ENCODE assay signal across 16 cellular contexts in genomic region chr3:62926494-62926893, GRCh38. TPM values are rescaled to one million over a fixed set of nuclear protein-coding genes. Genes with fewer than 3 reads are reported as not detected.
DNase-seq lines count a peak whose midpoint lies in the region; ATAC-seq and TF ChIP-seq lines count a peak whose summit lies in the region.
"Had no signal": no experiment of that assay in that cellular context is flagged by ENCODE, and none has a peak within 500 bp of the region (broad histone marks: within the 10 kb centered on the region; RNA-seq: fewer than 3 reads in every experiment).

No MANE protein-coding gene starts in this region.

- ATAC-seq in GM23338: peak; percentile 100

- H3K27me3 ChIP-seq in GM23338 (ENCODE audit: insufficient read depth) (no peaks in the 10 kb centered on the region), Peyer's patch (no peaks in the 10 kb centered on the region), esophagus squamous epithelium (no peaks in the 10 kb centered on the region)

- H3K4me1 Mint-ChIP-seq in GM23338: peaks cover 19% of the 10 kb centered on the region; the same call in 2 of the 3 replicates

- H3K9me3 ChIP-seq in Peyer's patch (no peaks in the 10 kb centered on the region), esophagus squamous epithelium (no peaks in the 10 kb centered on the region)

- H3K9me2 ChIP-seq in GM23338 (ENCODE audit: insufficient read depth): no peaks in the 10 kb centered on the region; the same call in 1 of the 2 replicates

- H3K4me3 ChIP-seq in GM23338: no peak overlapping the region
- no peak overlapping the region for H3K4me3 ChIP-seq in Peyer's patch
- H3K4me3 ChIP-seq in esophagus squamous epithelium: no peak overlapping the region

- intact Hi-C loops in esophagus squamous epithelium (cut with DNase I): no loop called here

- H4K20me1 ChIP-seq in GM23338 (replicated peaks; ENCODE audit: insufficient read depth): no peaks in the 10 kb centered on the region

- H3K27ac Mint-ChIP-seq in GM23338: no peak overlapping the region

- H3K36me3 Mint-ChIP-seq in GM23338 (ENCODE audit: low read depth): no peaks in the 10 kb centered on the region

- no peak overlapping the region for H2AFZ ChIP-seq in GM23338

- WGBS in esophagus squamous epithelium, 2 donors: 30 to 34% methylated on average over 4 to 5 of the region's 5 CpGs

- H3K79me2 ChIP-seq in GM23338 (replicated peaks; ENCODE audit: insufficient read depth): no peaks in the 10 kb centered on the region

- H3K9me3 Mint-ChIP-seq in GM23338: no peaks in the 10 kb centered on the region

- H3K36me3 ChIP-seq in GM23338 (ENCODE audit: insufficient read depth): no peaks in the 10 kb centered on the region
- H3K36me3 ChIP-seq in Peyer's patch: no peaks in the 10 kb centered on the region
- no peaks in the 10 kb centered on the region for H3K36me3 ChIP-seq in esophagus squamous epithelium

- H3K4me1 ChIP-seq in GM23338 (ENCODE audit: insufficient read depth) (no peaks in the 10 kb centered on the region; the same call in none of the 2 replicates), Peyer's patch (peaks cover 0 to 9% (median 2%) of the 10 kb centered on the region in 4 donors), esophagus squamous epithelium (no peaks in the 10 kb centered on the region)

- peak; percentile 66 for DNase-seq in ELF-1 (ENCODE audit: low read depth, low spot score)
- peak; percentile 85 for DNase-seq in GM23338 (ENCODE audit: low spot score)
- DNase-seq in cerebellar cortex (ENCODE audit: low spot score): peak; percentile 2
- peak; percentile 68 for DNase-seq in islet precursor cell
- DNase-seq in Peyer's patch: no peak
- no peak for DNase-seq in AML-193 (lab: John Stamatoyannopoulos, UW)
- DNase-seq in esophagus squamous epithelium (lab: John Stamatoyannopoulos, UW): no peak
- DNase-seq: ACHN, COR-L47, GOT3, NCI-H1048, NCI-H1436 treated with DMSO at 0.1 percent for 48 hours, NCI-H2081, NCI-H510A had no signal

- peaks cover 2% of the 10 kb centered on the region for H3K27me3 Mint-ChIP-seq in GM23338 (ENCODE audit: insufficient read depth, low read depth, poor library complexity)

- no peak overlapping the region for H3K4me3 Mint-ChIP-seq in GM23338

- TF ChIP-seq CTCF in GM23338 (conservative IDR thresholded peaks at IDR 0.05; ENCODE audit: low read depth in 2 of 2) (peak; percentile 63 to 89), Peyer's patch (IDR thresholded peaks at IDR 0.05) (no peak), esophagus squamous epithelium (IDR thresholded peaks at IDR 0.05) (no peak)

- H3F3A ChIP-seq in GM23338 (replicated peaks; ENCODE audit: low read depth): no peaks in the 10 kb centered on the region

- H3K27ac ChIP-seq in GM23338 (ENCODE audit: low read depth): no peak overlapping the region
- no peak overlapping the region for H3K27ac ChIP-seq in Peyer's patch
- no peak overlapping the region for H3K27ac ChIP-seq in esophagus squamous epithelium
- H3K27ac ChIP-seq: KMS-11 had no signal

- no peak overlapping the region for H3K4me2 ChIP-seq in GM23338
- H3K4me2 ChIP-seq: KMS-11 had no signal

- TF ChIP-seq POLR2A in Peyer's patch (IDR thresholded peaks at IDR 0.05) (no peak), esophagus squamous epithelium (IDR thresholded peaks at IDR 0.05) (no peak)

TF ChIP-seq in GM23338, 12 proteins besides CTCF, POLR2A, EP300 and RAD21:
- TF ChIP-seq POLR2AphosphoS5 (IDR thresholded peaks at IDR 0.05; ENCODE audit: low read depth) (no peak), JUNB (IDR thresholded peaks at IDR 0.05; ENCODE audit: unreplicated experiment) (no peak), NANOG (IDR thresholded peaks at IDR 0.05; ENCODE audit: borderline replicate concordance) (no peak)
- TF ChIP-seq, protein P1, sequence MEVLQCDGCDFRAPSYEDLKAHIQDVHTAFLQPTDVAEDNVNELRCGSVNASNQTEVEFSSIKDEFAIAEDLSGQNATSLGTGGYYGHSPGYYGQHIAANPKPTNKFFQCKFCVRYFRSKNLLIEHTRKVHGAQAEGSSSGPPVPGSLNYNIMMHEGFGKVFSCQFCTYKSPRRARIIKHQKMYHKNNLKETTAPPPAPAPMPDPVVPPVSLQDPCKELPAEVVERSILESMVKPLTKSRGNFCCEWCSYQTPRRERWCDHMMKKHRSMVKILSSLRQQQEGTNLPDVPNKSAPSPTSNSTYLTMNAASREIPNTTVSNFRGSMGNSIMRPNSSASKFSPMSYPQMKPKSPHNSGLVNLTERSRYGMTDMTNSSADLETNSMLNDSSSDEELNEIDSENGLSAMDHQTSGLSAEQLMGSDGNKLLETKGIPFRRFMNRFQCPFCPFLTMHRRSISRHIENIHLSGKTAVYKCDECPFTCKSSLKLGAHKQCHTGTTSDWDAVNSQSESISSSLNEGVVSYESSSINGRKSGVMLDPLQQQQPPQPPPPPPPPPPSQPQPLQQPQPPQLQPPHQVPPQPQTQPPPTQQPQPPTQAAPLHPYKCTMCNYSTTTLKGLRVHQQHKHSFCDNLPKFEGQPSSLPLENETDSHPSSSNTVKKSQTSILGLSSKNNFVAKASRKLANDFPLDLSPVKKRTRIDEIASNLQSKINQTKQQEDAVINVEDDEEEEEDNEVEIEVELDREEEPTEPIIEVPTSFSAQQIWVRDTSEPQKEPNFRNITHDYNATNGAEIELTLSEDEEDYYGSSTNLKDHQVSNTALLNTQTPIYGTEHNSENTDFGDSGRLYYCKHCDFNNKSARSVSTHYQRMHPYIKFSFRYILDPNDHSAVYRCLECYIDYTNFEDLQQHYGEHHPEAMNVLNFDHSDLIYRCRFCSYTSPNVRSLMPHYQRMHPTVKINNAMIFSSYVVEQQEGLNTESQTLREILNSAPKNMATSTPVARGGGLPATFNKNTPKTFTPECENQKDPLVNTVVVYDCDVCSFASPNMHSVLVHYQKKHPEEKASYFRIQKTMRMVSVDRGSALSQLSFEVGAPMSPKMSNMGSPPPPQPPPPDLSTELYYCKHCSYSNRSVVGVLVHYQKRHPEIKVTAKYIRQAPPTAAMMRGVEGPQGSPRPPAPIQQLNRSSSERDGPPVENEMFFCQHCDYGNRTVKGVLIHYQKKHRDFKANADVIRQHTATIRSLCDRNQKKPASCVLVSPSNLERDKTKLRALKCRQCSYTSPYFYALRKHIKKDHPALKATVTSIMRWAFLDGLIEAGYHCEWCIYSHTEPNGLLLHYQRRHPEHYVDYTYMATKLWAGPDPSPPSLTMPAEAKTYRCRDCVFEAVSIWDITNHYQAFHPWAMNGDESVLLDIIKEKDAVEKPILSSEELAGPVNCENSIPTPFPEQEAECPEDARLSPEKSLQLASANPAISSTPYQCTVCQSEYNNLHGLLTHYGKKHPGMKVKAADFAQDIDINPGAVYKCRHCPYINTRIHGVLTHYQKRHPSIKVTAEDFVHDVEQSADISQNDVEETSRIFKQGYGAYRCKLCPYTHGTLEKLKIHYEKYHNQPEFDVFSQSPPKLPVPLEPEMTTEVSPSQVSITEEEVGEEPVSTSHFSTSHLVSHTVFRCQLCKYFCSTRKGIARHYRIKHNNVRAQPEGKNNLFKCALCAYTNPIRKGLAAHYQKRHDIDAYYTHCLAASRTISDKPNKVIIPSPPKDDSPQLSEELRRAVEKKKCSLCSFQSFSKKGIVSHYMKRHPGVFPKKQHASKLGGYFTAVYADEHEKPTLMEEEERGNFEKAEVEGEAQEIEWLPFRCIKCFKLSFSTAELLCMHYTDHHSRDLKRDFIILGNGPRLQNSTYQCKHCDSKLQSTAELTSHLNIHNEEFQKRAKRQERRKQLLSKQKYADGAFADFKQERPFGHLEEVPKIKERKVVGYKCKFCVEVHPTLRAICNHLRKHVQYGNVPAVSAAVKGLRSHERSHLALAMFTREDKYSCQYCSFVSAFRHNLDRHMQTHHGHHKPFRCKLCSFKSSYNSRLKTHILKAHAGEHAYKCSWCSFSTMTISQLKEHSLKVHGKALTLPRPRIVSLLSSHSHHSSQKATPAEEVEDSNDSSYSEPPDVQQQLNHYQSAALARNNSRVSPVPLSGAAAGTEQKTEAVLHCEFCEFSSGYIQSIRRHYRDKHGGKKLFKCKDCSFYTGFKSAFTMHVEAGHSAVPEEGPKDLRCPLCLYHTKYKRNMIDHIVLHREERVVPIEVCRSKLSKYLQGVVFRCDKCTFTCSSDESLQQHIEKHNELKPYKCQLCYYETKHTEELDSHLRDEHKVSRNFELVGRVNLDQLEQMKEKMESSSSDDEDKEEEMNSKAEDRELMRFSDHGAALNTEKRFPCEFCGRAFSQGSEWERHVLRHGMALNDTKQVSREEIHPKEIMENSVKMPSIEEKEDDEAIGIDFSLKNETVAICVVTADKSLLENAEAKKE (CRISPR knock-in tag; IDR thresholded peaks at IDR 0.05): peak; percentile 30; the same call in 1 of the 2 replicates
TF ChIP-seq in GM23338: peak in this region for 1.

RNA-seq across cellular contexts. Expression of gene CADPS, which starts 51.3 kb away (rescaled TPM):
- total RNA-seq in GM23338 (2014; rRNA removed; shearing (Covaris generic)): 16.4 and 22.0 TPM in 2 replicates
- polyA plus RNA-seq in GM23338 (2016; fragmentation: Nextera tagmentation; extraction: Ambion mirVana): 9.5 and 14.7 TPM in 2 replicates
- 10 to 100 TPM in 2 of 4 donors, 1 to 10 TPM in 2; 6.4 to 29.7 (median 18.1) TPM for total RNA-seq in Peyer's patch
- total RNA-seq in esophagus squamous epithelium: 1 to 10 TPM in 1 of 4 donors, under 1 TPM in 1, not detected in 2; 0.09 to 4.8 TPM
- total RNA-seq: M059J had no signal

Comparison
In these comparisons a context has a peak if more than half of its experiments do, and no peak if none do; other contexts are left out.
1. DNase-seq: peak in ELF-1 (single experiment), GM23338 (single experiment), cerebellar cortex (single experiment) and islet precursor cell (single experiment); none in Peyer's patch (0 of 3), AML-193 (0 of 2) and esophagus squamous epithelium (single experiment).
2. CTCF ChIP-seq: peak in GM23338 (2 of 2); none in Peyer's patch (0 of 6) and esophagus squamous epithelium (0 of 6).